Comparison of ENCODE assay signal across 15 cellular contexts in the genomic region with DNA sequence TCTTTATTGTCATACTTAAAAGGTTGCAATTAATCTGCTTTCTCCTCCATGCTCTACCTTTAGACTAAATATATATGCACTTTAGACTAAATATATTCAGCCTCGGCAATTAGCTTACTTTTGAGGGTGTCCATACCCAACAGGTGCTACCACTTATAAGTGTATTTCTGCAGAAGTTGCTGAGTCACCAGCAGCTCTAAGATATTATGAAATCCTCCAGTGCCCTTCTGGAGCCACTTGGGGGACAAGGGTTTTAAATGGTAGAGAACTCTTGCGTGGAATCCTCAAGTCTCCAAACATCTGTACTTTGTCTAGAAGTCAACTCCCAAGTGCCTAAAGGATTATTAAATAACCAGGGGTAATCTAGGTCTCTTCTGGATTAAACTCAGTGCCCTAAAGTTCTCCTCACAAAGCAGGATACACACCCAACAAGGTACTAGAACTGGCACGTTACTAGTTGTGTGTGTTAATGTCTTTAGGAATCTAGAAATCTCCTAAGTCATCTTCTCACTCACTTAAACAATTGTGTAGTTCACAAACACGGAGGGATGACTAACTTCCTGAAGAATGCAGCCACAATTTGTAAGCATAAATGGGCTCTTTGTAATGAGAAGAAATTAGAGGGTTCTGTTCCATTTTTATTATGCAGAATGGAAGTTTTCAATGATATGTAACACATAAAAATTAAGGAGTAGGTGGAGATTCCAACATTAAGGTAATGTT.
DNase-seq lines count a peak whose midpoint lies in the region; ATAC-seq and TF ChIP-seq lines count a peak whose summit lies in the region.
"Had no signal": no experiment of that assay in that cellular context is flagged by ENCODE, and none has a peak within 500 bp of the region (broad histone marks: within the 10 kb centered on the region; RNA-seq: fewer than 3 reads in every experiment).

No MANE protein-coding gene starts in this region.

- TF ChIP-seq POLR2A in breast epithelium (IDR thresholded peaks at IDR 0.05): no peak
- TF ChIP-seq POLR2A in gastroesophageal sphincter (IDR thresholded peaks at IDR 0.05): no peak

- BruUV-seq in MCF 10A (replicated peaks; lab: Mats Ljungman, UMichigan): no TSS peak

- H3K9me3 ChIP-seq in breast epithelium (peaks cover 0 to 8% of the 10 kb centered on the region in 2 donors), gastroesophageal sphincter (no peaks in the 10 kb centered on the region)
- H3K9me3 ChIP-seq: BE2C, Peyer's patch, psoas muscle had no signal

- H3K4me3 Mint-ChIP-seq in MCF 10A (ENCODE audit: unreplicated experiment): no peak overlapping the region
- H3K4me3 Mint-ChIP-seq in activated naive CD4-positive, alpha-beta T cell treated with anti-CD3 and anti-CD28 coated beads for 36 hours: no peak overlapping the region
- H3K4me3 Mint-ChIP-seq: activated naive CD8-positive, alpha-beta T cell; mesothelial cell of epicardium had no signal

- in situ Hi-C loops in SK-MEL-5 (cut with HindIII; ENCODE audit: low pct_unique_long_range_greater_than_20kb, low sequenced_read_pairs): no loop called here

- no peak for TF ChIP-seq EP300 in gastroesophageal sphincter (IDR thresholded peaks at IDR 0.05)

- H3K27me3 Mint-ChIP-seq in MCF 10A (ENCODE audit: insufficient read depth, unreplicated experiment): no peaks in the 10 kb centered on the region
- no peaks in the 10 kb centered on the region for H3K27me3 Mint-ChIP-seq in activated naive CD4-positive, alpha-beta T cell treated with anti-CD3 and anti-CD28 coated beads for 36 hours (ENCODE audit: low read depth)
- H3K27me3 Mint-ChIP-seq: activated naive CD8-positive, alpha-beta T cell had no signal

- no peak for TF ChIP-seq CTCF in MCF 10A (IDR thresholded peaks at IDR 0.05; ENCODE audit: unreplicated experiment)
- TF ChIP-seq CTCF in breast epithelium (IDR thresholded peaks at IDR 0.05): no peak
- TF ChIP-seq CTCF in fibroblast of the aortic adventitia (IDR thresholded peaks at IDR 0.05; ENCODE audit: insufficient read depth, low read length): no peak
- no peak for TF ChIP-seq CTCF in gastroesophageal sphincter (IDR thresholded peaks at IDR 0.05)

- H3K9me3 Mint-ChIP-seq in MCF 10A (ENCODE audit: unreplicated experiment): peaks cover 5% of the 10 kb centered on the region
- H3K9me3 Mint-ChIP-seq in activated naive CD4-positive, alpha-beta T cell treated with anti-CD3 and anti-CD28 coated beads for 36 hours: no peaks in the 10 kb centered on the region

- H3K36me3 ChIP-seq in breast epithelium (no peaks in the 10 kb centered on the region), gastroesophageal sphincter (no peaks in the 10 kb centered on the region)
- H3K36me3 ChIP-seq: BE2C, Peyer's patch had no signal

- ATAC-seq in gastroesophageal sphincter: no peak
- ATAC-seq in GM19324 (IDR thresholded peaks at IDR 0.05; ENCODE audit: low FRiP score, unreplicated experiment): no peak
- ATAC-seq: psoas muscle had no signal

- POLR2A ChIA-PET in MCF 10A (lab: Yijun Ruan, JAX): no interaction called here

- no peak overlapping the region for H3K27ac ChIP-seq in breast epithelium
- peak overlapping the region in 1 of 4 donors; percentile 2 for H3K27ac ChIP-seq in gastroesophageal sphincter
- H3K27ac ChIP-seq: Peyer's patch, psoas muscle had no signal

- WGBS in gastroesophageal sphincter (ENCODE audit: low coverage in 1 of 2), 2 donors: 55 to 66% methylated on average over 4 of the region's 4 CpGs

- CTCF ChIA-PET in MCF 10A (lab: Yijun Ruan, JAX): interaction anchor here (0.5 to 1.0 kb wide), 3 partner anchors 23 to 188 kb away, joined by 3 to 5 read pairs (median 3); no protein-coding TSS in a partner anchor
- CTCF ChIA-PET in activated naive CD4-positive, alpha-beta T cell treated with anti-CD3 and anti-CD28 coated beads for 36 hours (lab: Charles Lee): no interaction called here

- H3K4me3 ChIP-seq in breast epithelium: no peak overlapping the region
- H3K4me3 ChIP-seq in fibroblast of the aortic adventitia (ENCODE audit: low read depth, low read length): no peak overlapping the region
- no peak overlapping the region for H3K4me3 ChIP-seq in gastroesophageal sphincter
- H3K4me3 ChIP-seq: Peyer's patch, psoas muscle had no signal

- DNase-seq in MCF 10A (ENCODE audit: unreplicated experiment): peak; percentile 43
- DNase-seq in breast epithelium (ENCODE audit: low spot score in 2 of 2): no peak
- peak; percentile 91 for DNase-seq in SK-MEL-5 (ENCODE audit: low read depth, low spot score)
- DNase-seq in fibroblast of the aortic adventitia (ENCODE audit: low read depth): peak; percentile 56
- DNase-seq in HuH-7 (ENCODE audit: low spot score): no peak
- no peak for DNase-seq in activated naive CD4-positive, alpha-beta T cell treated with anti-CD3 and anti-CD28 coated beads for 36 hours
- DNase-seq: BE2C, NCI-H2081, Peyer's patch, psoas muscle, substantia nigra had no signal

- peaks cover 6% of the 10 kb centered on the region for H3K4me1 Mint-ChIP-seq in MCF 10A (ENCODE audit: insufficient read depth, unreplicated experiment)
- H3K4me1 Mint-ChIP-seq in activated naive CD4-positive, alpha-beta T cell treated with anti-CD3 and anti-CD28 coated beads for 36 hours (ENCODE audit: low read depth): peaks cover 14% of the 10 kb centered on the region
- H3K4me1 Mint-ChIP-seq: mesothelial cell of epicardium had no signal

- H3K27me3 ChIP-seq in breast epithelium (no peaks in the 10 kb centered on the region), gastroesophageal sphincter (no peaks in the 10 kb centered on the region)
- H3K27me3 ChIP-seq: BE2C, Peyer's patch had no signal

- intact Hi-C loops in MCF 10A (cut with micrococcal nuclease): no loop called here
- intact Hi-C loops in breast epithelium (cut with DNase I; ENCODE audit: low total_unique reads): no loop called here
- intact Hi-C loops in activated naive CD4-positive, alpha-beta T cell treated with anti-CD3 and anti-CD28 coated beads for 36 hours (cut with micrococcal nuclease): no loop called here

- H3K36me3 Mint-ChIP-seq in MCF 10A (ENCODE audit: insufficient read depth, unreplicated experiment): no peaks in the 10 kb centered on the region
- H3K36me3 Mint-ChIP-seq in activated naive CD4-positive, alpha-beta T cell treated with anti-CD3 and anti-CD28 coated beads for 36 hours (ENCODE audit: low read depth): no peaks in the 10 kb centered on the region
- H3K36me3 Mint-ChIP-seq: mesothelial cell of epicardium had no signal

- H3K4me1 ChIP-seq in breast epithelium (no peaks in the 10 kb centered on the region), gastroesophageal sphincter (no peaks in the 10 kb centered on the region)
- H3K4me1 ChIP-seq: BE2C, Peyer's patch, psoas muscle had no signal

- H3K27ac Mint-ChIP-seq in MCF 10A (ENCODE audit: low read depth, unreplicated experiment): peak overlapping the region; percentile 31
- H3K27ac Mint-ChIP-seq in activated naive CD4-positive, alpha-beta T cell treated with anti-CD3 and anti-CD28 coated beads for 36 hours: no peak overlapping the region
- H3K27ac Mint-ChIP-seq: activated naive CD8-positive, alpha-beta T cell; mesothelial cell of epicardium had no signal

Comparison
In these comparisons a context has a peak if more than half of its experiments do, and no peak if none do; other contexts are left out.
1. DNase-seq: peak in MCF 10A (single experiment), SK-MEL-5 (single experiment) and fibroblast of the aortic adventitia (single experiment); none in breast epithelium (0 of 2), HuH-7 (single experiment) and activated naive CD4-positive, alpha-beta T cell treated with anti-CD3 and anti-CD28 coated beads for 36 hours (single experiment).